Comparison of ENCODE assay signal across 8 cellular contexts in genomic region chr19:42423462-42424344, GRCh38.
A peak's percentile ranks its signal among the peaks of the same experiment; 100 is the strongest.
DNase-seq lines count a peak whose midpoint lies in the region; ATAC-seq lines count a peak whose summit lies in the region.

No MANE protein-coding gene starts in this region.

- H3K36me3 Mint-ChIP-seq in effector memory CD8-positive, alpha-beta T cell (ENCODE audit: insufficient read depth): peaks cover 11% of the 10 kb centered on the region
- H3K36me3 Mint-ChIP-seq in memory B cell: peaks cover 3% of the 10 kb centered on the region

- H3K9me3 Mint-ChIP-seq in effector memory CD8-positive, alpha-beta T cell: no peaks in the 10 kb centered on the region
- no peaks in the 10 kb centered on the region for H3K9me3 Mint-ChIP-seq in memory B cell

- H3K4me3 Mint-ChIP-seq in effector memory CD8-positive, alpha-beta T cell: peak overlapping the region; percentile 95 to 99
- peak overlapping the region; percentile 96 for H3K4me3 Mint-ChIP-seq in memory B cell

- ATAC-seq in GM19025 (IDR thresholded peaks at IDR 0.05; ENCODE audit: low read depth, unreplicated experiment) (peak; percentile 82), HG03175 (IDR thresholded peaks at IDR 0.05; ENCODE audit: unreplicated experiment) (peak; percentile 88), memory B cell (ENCODE audit: low read depth) (peak; percentile 80)
- ATAC-seq in effector memory CD8-positive, alpha-beta T cell (replicated peaks): peak; percentile 86

- DNase-seq in AG08396 (ENCODE audit: low spot score): peak; percentile 96
- DNase-seq in NCI-H526 treated with DMSO at 0.1 percent for 48 hours (lab: John Stamatoyannopoulos, UW): peak; percentile 80
- peak; percentile 86 to 87 for DNase-seq in activated CD8-positive, alpha-beta memory T cell treated with anti-CD3 and anti-CD28 coated beads for 4 hours (ENCODE audit: low read depth in 2 of 2)
- peak; percentile 89 to 91 (median 90) for DNase-seq in effector memory CD8-positive, alpha-beta T cell
- DNase-seq in memory B cell (ENCODE audit: low spot score in 2 of 2): peak; percentile 88 to 90
- peak; percentile 88 to 92 (median 89) for DNase-seq in stimulated activated CD4-positive, alpha-beta T cell treated with anti-CD3 and anti-CD28 coated beads, TNF-alpha, amount 100 ng/mL, for 4 hours (ENCODE audit: low read depth in 3 of 3)

- H3K27ac Mint-ChIP-seq in effector memory CD8-positive, alpha-beta T cell: peak overlapping the region; percentile 92 to 93
- peak overlapping the region; percentile 88 for H3K27ac Mint-ChIP-seq in memory B cell

- H3K27me3 Mint-ChIP-seq in effector memory CD8-positive, alpha-beta T cell: no peaks in the 10 kb centered on the region
- H3K27me3 Mint-ChIP-seq in memory B cell: no peaks in the 10 kb centered on the region

- peaks cover 38 to 42% of the 10 kb centered on the region in 2 donors for H3K4me1 Mint-ChIP-seq in effector memory CD8-positive, alpha-beta T cell (ENCODE audit: low read depth in 2 of 2)
- peaks cover 36% of the 10 kb centered on the region for H3K4me1 Mint-ChIP-seq in memory B cell

Comparison
In these comparisons a context has a peak if more than half of its experiments do, and no peak if none do; other contexts are left out.
1. Peak in every context shown above with its lines: DNase-seq and ATAC-seq.